18 cellular contexts compared by ENCODE assay signal in genomic region chr1:92921031-92922023, GRCh38.
"Had no signal": no experiment of that assay in that cellular context is flagged by ENCODE, and none has a peak within 500 bp of the region (broad histone marks: within the 10 kb centered on the region; RNA-seq: fewer than 3 reads in every experiment).

No MANE protein-coding gene starts in this region.

- H3K4me3 Mint-ChIP-seq: activated naive CD4-positive, alpha-beta T cell treated with anti-CD3 and anti-CD28 coated beads for 36 hours; activated T-helper 17 cell treated with anti-CD3 and anti-CD28 coated beads, Interleukin-2, amount 50 U/mL, for 72 hours; neural progenitor cell; T-cell had no signal

- H3K4me1 ChIP-seq: adrenal gland, colonic mucosa, neural progenitor cell, tibial artery had no signal

- H3K27ac ChIP-seq: adrenal gland, colonic mucosa, esophagus muscularis mucosa, foreskin keratinocyte, neural progenitor cell, ovary, tibial artery had no signal

- ATAC-seq: activated T-helper 17 cell treated with anti-CD3 and anti-CD28 coated beads, Interleukin-2, amount 50 U/mL, for 72 hours; foreskin keratinocyte; T-cell had no signal

- H3K9me2 ChIP-seq: SK-N-SH had no signal

- H3K36me3 ChIP-seq: adrenal gland, colonic mucosa, esophagus muscularis mucosa, neural progenitor cell, ovary, tibial artery had no signal

- H3K4me3 ChIP-seq: adrenal gland, colonic mucosa, esophagus muscularis mucosa, neural progenitor cell, ovary, tibial artery had no signal

- H2AFZ ChIP-seq: neural progenitor cell had no signal

- H3K4me1 Mint-ChIP-seq: activated T-helper 17 cell treated with anti-CD3 and anti-CD28 coated beads, Interleukin-2, amount 50 U/mL, for 72 hours; neural progenitor cell had no signal

- H3K27me3 Mint-ChIP-seq: activated T-helper 17 cell treated with anti-CD3 and anti-CD28 coated beads, Interleukin-2, amount 50 U/mL, for 72 hours; T-cell had no signal

- H3K4me2 ChIP-seq: neural progenitor cell, SK-N-SH had no signal

- H3K27me3 ChIP-seq: adrenal gland, colonic mucosa, esophagus muscularis mucosa, foreskin keratinocyte, neural progenitor cell, ovary, tibial artery had no signal

- DNase-seq: activated CD4-positive, alpha-beta T cell treated with anti-CD3 and anti-CD28 coated beads for 1 hour; activated CD4-positive, alpha-beta T cell treated with anti-CD3 and anti-CD28 coated beads, Interleukin-2, amount 50 U/mL, for 4 hours; activated naive CD4-positive, alpha-beta T cell treated with anti-CD3 and anti-CD28 coated beads for 36 hours; activated T-cell treated with anti-CD3 and anti-CD28 coated beads for 4 hours; adrenal gland; colonic mucosa; foreskin keratinocyte; glutamatergic neuron; ovary; SK-N-SH; stimulated activated CD4-positive, alpha-beta T cell treated with anti-CD3 and anti-CD28 coated beads, Interleukin-12 subunit alpha, Interleukin-12 subunit beta, amount 100 ng/mL, for 4 hours; stimulated activated CD4-positive, alpha-beta T cell treated with anti-CD3 and anti-CD28 coated beads, Interleukin-2, amount 100 ng/mL, for 24 hours; T-cell; T1000; tibial artery had no signal

- H3K9me3 Mint-ChIP-seq: activated T-helper 17 cell treated with anti-CD3 and anti-CD28 coated beads, Interleukin-2, amount 50 U/mL, for 72 hours; neural progenitor cell had no signal

- H3K36me3 Mint-ChIP-seq: neural progenitor cell had no signal

- H3K27ac Mint-ChIP-seq: activated naive CD4-positive, alpha-beta T cell treated with anti-CD3 and anti-CD28 coated beads for 36 hours; activated T-helper 17 cell treated with anti-CD3 and anti-CD28 coated beads, Interleukin-2, amount 50 U/mL, for 72 hours; neural progenitor cell had no signal
